Comparison of ENCODE assay signal across 8 cellular contexts in genomic region chr12:43338848-43339526, GRCh38.
A peak's percentile ranks its signal among the peaks of the same experiment; 100 is the strongest.
DNase-seq lines count a peak whose midpoint lies in the region; ATAC-seq, FAIRE-seq and TF ChIP-seq lines count a peak whose summit lies in the region.

No MANE protein-coding gene starts in this region.

- no peaks in the 10 kb centered on the region for H3K36me3 Mint-ChIP-seq in activated CD4-positive, alpha-beta T cell treated with anti-CD3 and anti-CD28 coated beads, Interleukin-2, amount 10 ng/mL, durations not matched to agents 24 days and 14 days (ENCODE audit: low read depth)

- intact Hi-C loops in activated CD4-positive, alpha-beta T cell treated with anti-CD3 and anti-CD28 coated beads, Interleukin-2, amount 10 ng/mL, durations not matched to agents 24 days and 14 days (cut with micrococcal nuclease): no loop called here

- no peaks in the 10 kb centered on the region for H3K27me3 ChIP-seq in DND-41 (ENCODE audit: insufficient read depth, low read length, poor library complexity)

- no peak overlapping the region for H3K4me2 ChIP-seq in DND-41 (ENCODE audit: insufficient read depth, low read length)

- FAIRE-seq in RCC 7860 (lab: Jason Lieb, UNC): peak; percentile 84

- H3K4me3 Mint-ChIP-seq in activated CD4-positive, alpha-beta T cell treated with anti-CD3 and anti-CD28 coated beads, Interleukin-2, amount 10 ng/mL, durations not matched to agents 24 days and 14 days: no peak overlapping the region

- H3K9ac ChIP-seq in DND-41 (ENCODE audit: low read depth, low read length): no peak overlapping the region

- H3K79me2 ChIP-seq in DND-41 (ENCODE audit: insufficient read depth, low read length): no peaks in the 10 kb centered on the region

- H3K27ac ChIP-seq in DND-41 (ENCODE audit: low read length): no peak overlapping the region

- H3K9me3 ChIP-seq in DND-41 (ENCODE audit: insufficient read depth, low read length, severe bottlenecking): no peaks in the 10 kb centered on the region

- no peak overlapping the region for H3K4me3 ChIP-seq in DND-41 (ENCODE audit: low read depth in 1 of 2, low read length in 2 of 2)

- H3K27me3 Mint-ChIP-seq in activated CD4-positive, alpha-beta T cell treated with anti-CD3 and anti-CD28 coated beads, Interleukin-2, amount 10 ng/mL, durations not matched to agents 24 days and 14 days: no peaks in the 10 kb centered on the region

- DNase-seq in DND-41 (no peak), RCC 7860 (ENCODE audit: low spot score) (peak; percentile 72), fibroblast of the conjunctiva (ENCODE audit: low read depth) (peak; percentile 56), renal cortical epithelial cell (ENCODE audit: low read depth) (peak; percentile 88), midbrain (lab: John Stamatoyannopoulos, UW) (no peak)
- DNase-seq in activated CD4-positive, alpha-beta T cell treated with anti-CD3 and anti-CD28 coated beads, Interleukin-2, amount 10 ng/mL, durations not matched to agents 24 days and 14 days: no peak

- H2AFZ ChIP-seq in DND-41 (ENCODE audit: low read depth, low read length): no peak overlapping the region

- no peak overlapping the region for H3K27ac Mint-ChIP-seq in activated CD4-positive, alpha-beta T cell treated with anti-CD3 and anti-CD28 coated beads, Interleukin-2, amount 10 ng/mL, durations not matched to agents 24 days and 14 days

- H3K4me1 Mint-ChIP-seq in activated CD4-positive, alpha-beta T cell treated with anti-CD3 and anti-CD28 coated beads, Interleukin-2, amount 10 ng/mL, durations not matched to agents 24 days and 14 days: peaks cover 1% of the 10 kb centered on the region

- no peaks in the 10 kb centered on the region for H3K36me3 ChIP-seq in DND-41 (ENCODE audit: insufficient read depth, low read length)

- ATAC-seq in DND-41 (ENCODE audit: insufficient read depth, low read depth): no peak
- peak; percentile 57 for ATAC-seq in GM21526 (IDR thresholded peaks at IDR 0.05; ENCODE audit: low FRiP score, unreplicated experiment)
- peak; percentile 54 for ATAC-seq in HG03571 (IDR thresholded peaks at IDR 0.05; ENCODE audit: unreplicated experiment)

- H4K20me1 ChIP-seq in DND-41 (ENCODE audit: insufficient read depth, low read length): no peaks in the 10 kb centered on the region

- H3K9me3 Mint-ChIP-seq in activated CD4-positive, alpha-beta T cell treated with anti-CD3 and anti-CD28 coated beads, Interleukin-2, amount 10 ng/mL, durations not matched to agents 24 days and 14 days: peaks cover 4% of the 10 kb centered on the region

- H3K4me1 ChIP-seq in DND-41 (ENCODE audit: insufficient read depth, low read length): no peaks in the 10 kb centered on the region

- TF ChIP-seq CTCF in DND-41 (IDR thresholded peaks at IDR 0.05; ENCODE audit: borderline replicate concordance, extremely low read depth, low read length, poor library complexity, severe bottlenecking): peak; percentile 50

Comparison
In these comparisons a context has a peak if more than half of its experiments do, and no peak if none do; other contexts are left out.
1. DNase-seq: peak in RCC 7860 (single experiment), fibroblast of the conjunctiva (single experiment) and renal cortical epithelial cell (single experiment); none in DND-41 (single experiment), midbrain (single experiment) and activated CD4-positive, alpha-beta T cell treated with anti-CD3 and anti-CD28 coated beads, Interleukin-2, amount 10 ng/mL, durations not matched to agents 24 days and 14 days (single experiment).